Comparison of ENCODE assay signal across 13 cellular contexts in the genomic region with DNA sequence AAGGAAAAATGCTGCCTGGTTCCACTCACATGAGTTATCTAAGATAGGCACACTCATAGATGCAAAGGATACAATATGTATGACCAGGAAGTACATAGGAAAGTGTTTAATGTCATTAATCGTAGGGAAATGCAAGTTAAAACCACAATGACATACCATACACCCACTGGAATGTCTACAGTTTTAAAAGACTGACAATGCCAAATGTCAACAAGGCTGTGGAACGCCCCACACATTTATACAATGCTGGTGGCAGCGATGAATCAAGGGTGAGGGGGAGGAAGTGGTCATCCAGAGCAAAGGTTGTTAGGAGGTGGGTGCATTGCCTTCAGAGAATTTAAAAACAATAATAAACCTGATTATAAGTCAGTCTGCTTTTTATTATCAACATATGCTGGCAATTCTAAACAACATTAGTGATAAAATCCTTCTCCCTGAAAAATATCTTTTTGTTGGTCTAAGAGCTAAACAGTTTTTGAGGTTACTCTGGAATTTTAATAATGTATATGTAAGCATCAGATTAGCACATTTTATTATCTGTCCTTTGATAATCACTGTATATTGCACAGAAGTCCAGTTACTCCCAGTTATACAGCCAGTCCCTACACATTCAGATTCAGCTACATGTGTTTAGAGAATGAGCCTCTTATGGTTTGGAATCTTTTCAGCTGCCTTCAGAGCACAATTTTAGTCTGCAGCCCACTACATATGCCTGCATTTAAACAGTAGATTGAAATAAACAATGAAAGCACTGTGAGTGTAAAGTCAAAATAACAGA.
DNase-seq lines count a peak whose midpoint lies in the region; ATAC-seq and TF ChIP-seq lines count a peak whose summit lies in the region.
"Had no signal": no experiment of that assay in that cellular context is flagged by ENCODE, and none has a peak within 500 bp of the region (broad histone marks: within the 10 kb centered on the region; RNA-seq: fewer than 3 reads in every experiment).

No MANE protein-coding gene starts in this region.

- no peaks in the 10 kb centered on the region for H3K9me3 Mint-ChIP-seq in CD14-positive monocyte
- H3K9me3 Mint-ChIP-seq: memory B cell had no signal

- no peak for ATAC-seq in HG03039 (IDR thresholded peaks at IDR 0.05; ENCODE audit: unreplicated experiment)

- H3K4me3 Mint-ChIP-seq in CD14-positive monocyte, result no peak overlapping the region
- H3K4me3 Mint-ChIP-seq: memory B cell had no signal

- peak overlapping the region; percentile 15 for H3K27ac ChIP-seq in epithelial cell of prostate
- H3K27ac ChIP-seq: adrenal gland, SK-N-MC had no signal

- H3K36me3 Mint-ChIP-seq in CD14-positive monocyte, result no peaks in the 10 kb centered on the region
- H3K36me3 Mint-ChIP-seq: memory B cell had no signal

- H3K27ac Mint-ChIP-seq in CD14-positive monocyte, result no peak overlapping the region
- H3K27ac Mint-ChIP-seq: memory B cell had no signal

- no peaks in the 10 kb centered on the region for H3K4me1 Mint-ChIP-seq in CD14-positive monocyte
- H3K4me1 Mint-ChIP-seq: memory B cell had no signal

- DNase-seq in HCEC 1CT (peak; percentile 62), RPMI7951 (ENCODE audit: low read depth) (peak; percentile 76), epithelial cell of prostate (ENCODE audit: low read depth, low spot score) (peak; percentile 80), retinal pigment epithelial cell (ENCODE audit: low read depth) (peak; percentile 59), NCI-H1105 treated with DMSO at 0.1 percent for 48 hours (lab: John Stamatoyannopoulos, UW) (no peak), CD14-positive monocyte (ENCODE audit: low spot score) (no peak), NCI-H2029 (lab: John Stamatoyannopoulos, UW) (no peak)
- DNase-seq: adrenal gland; NCI-H345; stimulated activated CD8-positive, alpha-beta memory T cell treated with anti-CD3 and anti-CD28 coated beads, Interleukin-4, amount 100 ng/mL, for 48 hours had no signal

- H3K4me3 ChIP-seq in retinal pigment epithelial cell (ENCODE audit: low read length), result no peak overlapping the region
- H3K4me3 ChIP-seq: adrenal gland, SK-N-MC had no signal

- intact Hi-C loops in CD14-positive monocyte (cut with micrococcal nuclease), result no loop called here

- no peaks in the 10 kb centered on the region for H3K27me3 Mint-ChIP-seq in CD14-positive monocyte (ENCODE audit: low read depth in 3 of 3)
- H3K27me3 Mint-ChIP-seq: memory B cell had no signal

- TF ChIP-seq CTCF in retinal pigment epithelial cell (conservative IDR thresholded peaks at IDR 0.05; ENCODE audit: low read depth, low read length), result no peak
- no peak for TF ChIP-seq CTCF in CD14-positive monocyte (IDR thresholded peaks at IDR 0.05)

Comparison
In these comparisons a context has a peak if more than half of its experiments do, and no peak if none do; other contexts are left out.
1. DNase-seq: peak in HCEC 1CT (single experiment), RPMI7951 (single experiment), epithelial cell of prostate (single experiment) and retinal pigment epithelial cell (single experiment); none in NCI-H1105 treated with DMSO at 0.1 percent for 48 hours (single experiment), CD14-positive monocyte (single experiment) and NCI-H2029 (single experiment).